12 cellular contexts compared by ENCODE assay signal in the genomic region with DNA sequence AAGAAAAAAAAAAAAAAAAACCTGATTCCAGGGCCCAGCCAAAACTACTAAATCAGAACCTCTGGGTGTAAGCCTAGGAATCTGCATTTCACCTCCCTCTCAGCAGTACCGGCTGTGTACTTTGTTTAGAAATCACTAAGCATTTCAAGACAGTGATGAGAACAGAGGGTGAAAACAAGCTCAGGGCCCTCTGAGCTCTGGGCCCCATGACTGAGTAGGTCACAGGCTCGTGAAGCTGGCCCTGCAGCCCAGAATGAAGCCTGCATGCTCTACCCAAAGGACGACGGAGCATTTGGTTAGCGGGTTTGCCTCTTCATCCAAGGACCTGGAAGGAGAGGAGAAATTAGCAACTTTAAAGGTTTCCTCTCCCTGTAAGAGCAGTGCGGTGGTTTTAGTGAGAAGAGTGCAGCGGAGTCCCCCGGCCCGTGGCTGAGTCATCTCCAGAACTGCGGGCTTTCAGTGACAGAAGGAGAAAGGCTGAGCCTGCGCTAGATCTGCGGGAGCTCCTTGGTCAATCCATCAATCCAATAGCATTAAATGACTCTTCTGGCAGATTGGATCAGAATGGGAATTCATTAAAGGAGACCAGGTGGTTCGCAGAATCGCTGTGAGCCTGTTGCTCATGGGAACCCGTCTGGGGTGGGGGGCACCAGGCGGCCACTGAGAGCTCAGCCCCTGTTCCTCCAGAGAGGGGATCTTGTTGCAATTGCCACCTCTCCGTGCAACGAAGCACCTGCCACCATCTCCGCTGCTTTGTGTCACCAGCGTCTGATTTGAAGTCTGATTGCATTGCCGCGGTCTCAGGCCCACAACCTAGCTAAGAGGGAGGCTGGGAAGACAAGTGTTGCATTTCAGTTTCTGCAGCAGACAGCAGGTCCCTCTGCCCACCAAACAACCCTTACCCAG. TPM values are rescaled to one million over a fixed set of nuclear protein-coding genes. Genes with fewer than 3 reads are reported as not detected.
DNase-seq lines count a peak whose midpoint lies in the region; ATAC-seq lines count a peak whose summit lies in the region.
"Had no signal": no experiment of that assay in that cellular context is flagged by ENCODE, and none has a peak within 500 bp of the region (broad histone marks: within the 10 kb centered on the region; RNA-seq: fewer than 3 reads in every experiment).

No MANE protein-coding gene starts in this region.

- H3K4me3 Mint-ChIP-seq in activated naive CD8-positive, alpha-beta T cell treated with anti-CD3 and anti-CD28 coated beads, Interleukin-2, amount 10 ng/mL, durations not matched to agents 7 days and 5 days: no peak overlapping the region

- H3K9me3 Mint-ChIP-seq in activated naive CD8-positive, alpha-beta T cell treated with anti-CD3 and anti-CD28 coated beads, Interleukin-2, amount 10 ng/mL, durations not matched to agents 7 days and 5 days: no peaks in the 10 kb centered on the region

- no peak overlapping the region for H3K27ac Mint-ChIP-seq in activated naive CD8-positive, alpha-beta T cell treated with anti-CD3 and anti-CD28 coated beads, Interleukin-2, amount 10 ng/mL, durations not matched to agents 7 days and 5 days

- POLR2A ChIA-PET in activated naive CD8-positive, alpha-beta T cell treated with anti-CD3 and anti-CD28 coated beads, Interleukin-2, amount 10 ng/mL, durations not matched to agents 7 days and 5 days (lab: Charles Lee): no interaction called here

- peak; percentile 66 for DNase-seq in activated naive CD4-positive, alpha-beta T cell treated with Interleukin-2 at 50 U/mL for 16 hours
- no peak for DNase-seq in activated naive CD4-positive, alpha-beta T cell (lab: John Stamatoyannopoulos, UW)
- DNase-seq in NCI-H524 (lab: John Stamatoyannopoulos, UW) (peak; percentile 65 to 81), medulla oblongata (ENCODE audit: extremely low spot score) (no peak), amniotic stem cell (lab: John Stamatoyannopoulos, UW) (no peak), amygdala (lab: John Stamatoyannopoulos, UW) (no peak)
- no peak for DNase-seq in activated naive CD8-positive, alpha-beta T cell treated with anti-CD3 and anti-CD28 coated beads, Interleukin-2, amount 10 ng/mL, durations not matched to agents 7 days and 5 days
- peak; percentile 10 to 20 for DNase-seq in stimulated activated CD8-positive, alpha-beta memory T cell treated with anti-CD3 and anti-CD28 coated beads, Interleukin-7, amount 100 ng/mL, for 4 hours (ENCODE audit: low read depth in 2 of 2)
- DNase-seq: foreskin melanocyte, mammary epithelial cell, right cardiac atrium had no signal

- ATAC-seq in activated naive CD8-positive, alpha-beta T cell treated with anti-CD3 and anti-CD28 coated beads, Interleukin-2, amount 10 ng/mL, durations not matched to agents 7 days and 5 days (ENCODE audit: low read depth): peak; percentile 17
- ATAC-seq: right cardiac atrium had no signal

- H3K4me1 Mint-ChIP-seq in activated naive CD8-positive, alpha-beta T cell treated with anti-CD3 and anti-CD28 coated beads, Interleukin-2, amount 10 ng/mL, durations not matched to agents 7 days and 5 days: peaks cover 9% of the 10 kb centered on the region

- no peaks in the 10 kb centered on the region for H3K27me3 Mint-ChIP-seq in activated naive CD8-positive, alpha-beta T cell treated with anti-CD3 and anti-CD28 coated beads, Interleukin-2, amount 10 ng/mL, durations not matched to agents 7 days and 5 days

- H3K36me3 Mint-ChIP-seq in activated naive CD8-positive, alpha-beta T cell treated with anti-CD3 and anti-CD28 coated beads, Interleukin-2, amount 10 ng/mL, durations not matched to agents 7 days and 5 days: no peaks in the 10 kb centered on the region

RNA-seq across cellular contexts. Expression of gene IL31, which starts 7.3 kb away (rescaled TPM):
- total RNA-seq in activated naive CD8-positive, alpha-beta T cell treated with anti-CD3 and anti-CD28 coated beads, Interleukin-2, amount 10 ng/mL, durations not matched to agents 7 days and 5 days: not detected
- total RNA-seq: mammary epithelial cell, right cardiac atrium, suprapubic skin had no signal

RNA-seq across cellular contexts. Expression of gene LRRC43, which starts 16.2 kb away (rescaled TPM):
- total RNA-seq in activated naive CD8-positive, alpha-beta T cell treated with anti-CD3 and anti-CD28 coated beads, Interleukin-2, amount 10 ng/mL, durations not matched to agents 7 days and 5 days: under 1 TPM in 1 of 2 experiments, not detected in 1; 0.50 TPM

RNA-seq across cellular contexts. Expression of gene B3GNT4, which starts 36.8 kb away (rescaled TPM):
- total RNA-seq in activated naive CD8-positive, alpha-beta T cell treated with anti-CD3 and anti-CD28 coated beads, Interleukin-2, amount 10 ng/mL, durations not matched to agents 7 days and 5 days: 1 to 10 TPM; 1.1 to 1.6 TPM

RNA-seq across cellular contexts. Expression of gene DIABLO, which starts 59.2 kb away (rescaled TPM):
- total RNA-seq in activated naive CD8-positive, alpha-beta T cell treated with anti-CD3 and anti-CD28 coated beads, Interleukin-2, amount 10 ng/mL, durations not matched to agents 7 days and 5 days: 10 to 100 TPM; 44.4 to 45.5 TPM

Comparison
In these comparisons a context has a peak if more than half of its experiments do, and no peak if none do; other contexts are left out.
1. DNase-seq: peak in activated naive CD4-positive, alpha-beta T cell treated with Interleukin-2 at 50 U/mL for 16 hours (single experiment), NCI-H524 (2 of 2) and stimulated activated CD8-positive, alpha-beta memory T cell treated with anti-CD3 and anti-CD28 coated beads, Interleukin-7, amount 100 ng/mL, for 4 hours (2 of 2); none in activated naive CD4-positive, alpha-beta T cell (0 of 4), activated naive CD8-positive, alpha-beta T cell treated with anti-CD3 and anti-CD28 coated beads, Interleukin-2, amount 10 ng/mL, durations not matched to agents 7 days and 5 days (single experiment), medulla oblongata (single experiment), amniotic stem cell (single experiment) and amygdala (0 of 56).